ENCODE assay signal across 8 cellular contexts in the genomic region with DNA sequence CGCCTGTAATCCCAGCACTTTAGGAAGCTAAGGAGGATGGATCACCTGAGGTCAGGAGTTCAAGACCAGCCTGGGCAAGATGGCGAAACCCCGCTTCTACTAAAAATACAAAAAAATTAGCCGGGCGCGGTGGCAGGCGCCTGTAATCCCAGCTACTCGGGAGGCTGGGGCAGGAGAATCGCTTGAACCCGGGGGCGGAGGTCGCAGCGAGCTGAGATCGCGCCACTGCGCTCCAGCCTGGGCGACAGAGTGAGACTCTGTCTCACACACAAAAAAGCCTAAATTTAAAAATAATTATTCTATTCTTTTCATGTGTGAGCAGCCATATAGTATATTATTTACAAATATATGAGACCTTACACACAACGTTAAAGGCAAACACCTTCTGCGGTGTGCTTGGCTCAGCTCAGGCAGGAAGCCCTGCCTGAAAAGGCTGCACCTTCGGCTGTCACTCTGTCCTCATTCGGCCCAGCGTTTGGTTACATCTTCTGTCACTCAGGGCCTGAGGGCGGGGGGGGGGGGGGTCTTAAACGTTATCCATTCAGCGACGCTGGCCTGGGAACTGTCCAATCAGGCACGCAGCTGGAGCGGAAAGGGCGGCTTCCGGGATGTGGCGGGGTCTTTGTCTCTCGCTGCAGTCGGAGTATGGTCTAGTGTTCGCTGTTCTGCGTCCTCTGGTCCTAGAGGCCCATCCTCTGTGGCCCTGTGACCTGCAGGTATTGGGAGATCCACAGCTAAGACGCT. TPM values are rescaled to one million over a fixed set of nuclear protein-coding genes. Genes with fewer than 3 reads are reported as not detected.
DNase-seq lines count a peak whose midpoint lies in the region; ATAC-seq, FAIRE-seq and TF ChIP-seq lines count a peak whose summit lies in the region.
"Not testable (repeated sequence)": the region's sequence is repeated elsewhere in the genome, so short reads cannot be mapped to it uniquely, and the experiment has no call there.

A gene (plus strand): TSS at position 619 of the 744 bp plus-strand sequence. CDS start 19,076 bp downstream, outside the sequence.

- H3K4me1 ChIP-seq in effector memory CD4-positive, alpha-beta T cell (ENCODE audit: control insufficient read depth, insufficient read depth, low read length, poor library complexity, severe bottlenecking); liver (ENCODE audit: control insufficient read depth in 4 of 4, insufficient read depth in 4 of 4, low read length in 3 of 4); small intestine (ENCODE audit: control insufficient read depth in 2 of 2, insufficient read depth in 1 of 2, low read depth in 1 of 2, low read length in 1 of 2): not testable (repeated sequence)

- not testable (repeated sequence) for TF ChIP-seq RAD21 in liver (IDR thresholded peaks at IDR 0.05)

- DNase-seq in GF-D8 (lab: John Stamatoyannopoulos, UW) (peak; percentile 77), T-cell (peak; percentile 34 to 89 (median 76)), small intestine (peak; percentile 2), superior temporal gyrus (ENCODE audit: extremely low spot score) (peak; percentile 90)
- DNase-seq in activated T-helper 2 cell treated with anti-CD3 and anti-CD28 coated beads, Interferon-gamma antibody, Interleukin-2, Interleukin-4, amounts not matched to agents 10 μg/mL and 5 μg/mL and 100 μg/mL, durations not matched to agents 14 hours and 24 hours and 36 hours (ENCODE audit: low spot score): peak; percentile 9
- DNase-seq in effector memory CD4-positive, alpha-beta T cell: peak; percentile 43 to 75 (median 74)

- CTCF ChIA-PET in T-cell (lab: Charles Lee): interaction anchor here in 1 of 2 donors (0.8 kb wide), 1 partner anchor 38 kb away, joined by 5 read pairs; no protein-coding TSS in a partner anchor

- peak within 1 kb of the TSS; percentile 52 to 83 for H3K27ac Mint-ChIP-seq in T-cell
- not testable (repeated sequence) for H3K27ac Mint-ChIP-seq in activated T-helper 2 cell treated with anti-CD3 and anti-CD28 coated beads, Interferon-gamma antibody, Interleukin-2, Interleukin-4, amounts not matched to agents 10 μg/mL and 5 μg/mL and 100 μg/mL, durations not matched to agents 14 hours and 24 hours and 36 hours

- ATAC-seq in HG03354 (IDR thresholded peaks at IDR 0.05; ENCODE audit: poor library complexity, severe bottlenecking, unreplicated experiment) (peak; percentile 98), T-cell (replicated peaks in 1 of 4) (peak; percentile 94 to 99 (median 98))

- POLR2A ChIA-PET in T-cell (lab: Charles Lee): not testable (repeated sequence)

- H3K36me3 Mint-ChIP-seq in T-cell; activated T-helper 2 cell treated with anti-CD3 and anti-CD28 coated beads, Interferon-gamma antibody, Interleukin-2, Interleukin-4, amounts not matched to agents 10 μg/mL and 5 μg/mL and 100 μg/mL, durations not matched to agents 14 hours and 24 hours and 36 hours (ENCODE audit: low read depth): not testable (repeated sequence)

- not testable (repeated sequence) for H3K4me1 Mint-ChIP-seq in T-cell; activated T-helper 2 cell treated with anti-CD3 and anti-CD28 coated beads, Interferon-gamma antibody, Interleukin-2, Interleukin-4, amounts not matched to agents 10 μg/mL and 5 μg/mL and 100 μg/mL, durations not matched to agents 14 hours and 24 hours and 36 hours (ENCODE audit: low read depth)

- peak within 1 kb of the TSS; percentile 52 for H3K4me3 ChIP-seq in effector memory CD4-positive, alpha-beta T cell (ENCODE audit: insufficient read depth, low read depth, low read length, poor library complexity, severe bottlenecking)
- H3K4me3 ChIP-seq in liver (ENCODE audit: low read depth in 1 of 3, low read length in 3 of 3): peak within 1 kb of the TSS in 2 of 3 donors; percentile 5 to 34
- H3K4me3 ChIP-seq in small intestine (ENCODE audit: low read depth in 1 of 2, low read length in 2 of 2): peak within 1 kb of the TSS; percentile 2 to 48

- H3K27me3 Mint-ChIP-seq in T-cell; activated T-helper 2 cell treated with anti-CD3 and anti-CD28 coated beads, Interferon-gamma antibody, Interleukin-2, Interleukin-4, amounts not matched to agents 10 μg/mL and 5 μg/mL and 100 μg/mL, durations not matched to agents 14 hours and 24 hours and 36 hours (ENCODE audit: low read depth): not testable (repeated sequence)

- peak within 1 kb of the TSS; percentile 89 to 91 (median 90) for H3K4me3 Mint-ChIP-seq in T-cell
- peak within 1 kb of the TSS; percentile 60 for H3K4me3 Mint-ChIP-seq in activated T-helper 2 cell treated with anti-CD3 and anti-CD28 coated beads, Interferon-gamma antibody, Interleukin-2, Interleukin-4, amounts not matched to agents 10 μg/mL and 5 μg/mL and 100 μg/mL, durations not matched to agents 14 hours and 24 hours and 36 hours (ENCODE audit: low read depth)

- TF ChIP-seq CTCF in liver (IDR thresholded peaks at IDR 0.05; ENCODE audit: low read depth, low read length, missing input control): not testable (repeated sequence)

- H3K27me3 ChIP-seq in effector memory CD4-positive, alpha-beta T cell (replicated peaks; ENCODE audit: control insufficient read depth, insufficient read depth, low read length, poor library complexity, severe bottlenecking); liver (ENCODE audit: control insufficient read depth in 4 of 4, insufficient read depth in 4 of 4, low read length in 3 of 4); small intestine (ENCODE audit: control insufficient read depth in 2 of 2, insufficient read depth in 2 of 2, low read length in 2 of 2): not testable (repeated sequence)

- not testable (repeated sequence) for H3K36me3 ChIP-seq in effector memory CD4-positive, alpha-beta T cell (ENCODE audit: control insufficient read depth, insufficient read depth, low read length); liver (ENCODE audit: control insufficient read depth in 4 of 4, insufficient read depth in 3 of 4, low read depth in 1 of 4, low read length in 3 of 4); small intestine (ENCODE audit: control insufficient read depth in 2 of 2, insufficient read depth in 2 of 2, low read length in 2 of 2)

- not testable (repeated sequence) for H3K9me3 ChIP-seq in effector memory CD4-positive, alpha-beta T cell (ENCODE audit: control insufficient read depth, low read length); liver (ENCODE audit: control insufficient read depth in 4 of 4, low read length in 3 of 4); small intestine (ENCODE audit: control insufficient read depth, low read depth)

- intact Hi-C loops in activated T-helper 2 cell treated with anti-CD3 and anti-CD28 coated beads, Interferon-gamma antibody, Interleukin-2, Interleukin-4, amounts not matched to agents 10 μg/mL and 5 μg/mL and 100 μg/mL, durations not matched to agents 14 hours and 24 hours and 36 hours (cut with micrococcal nuclease): not testable (repeated sequence)

- H3K9me3 Mint-ChIP-seq in T-cell: not testable (repeated sequence)
- peaks cover 23% of the 10 kb centered on the region for H3K9me3 Mint-ChIP-seq in activated T-helper 2 cell treated with anti-CD3 and anti-CD28 coated beads, Interferon-gamma antibody, Interleukin-2, Interleukin-4, amounts not matched to agents 10 μg/mL and 5 μg/mL and 100 μg/mL, durations not matched to agents 14 hours and 24 hours and 36 hours

- not testable (repeated sequence) for H3K9ac ChIP-seq in liver (ENCODE audit: low read depth in 1 of 2, low read length in 2 of 2)

- FAIRE-seq in small intestine (lab: Jason Lieb, UNC): not testable (repeated sequence)

- H3K27ac ChIP-seq in effector memory CD4-positive, alpha-beta T cell (ENCODE audit: insufficient read depth, low read length, poor library complexity, severe bottlenecking); liver (ENCODE audit: low read depth in 1 of 2, low read length in 2 of 2); small intestine (ENCODE audit: low read depth in 1 of 2, low read length in 1 of 2): not testable (repeated sequence)

- WGBS in liver: 8% methylated on average over 36 of the region's 36 CpGs
- 5 to 44% (median 37%) methylated on average over 36 of the region's 36 CpGs for WGBS in small intestine, 3 donors

TF ChIP-seq in liver, 16 proteins besides CTCF, POLR2A, EP300 and RAD21:
- peak; percentile 13 for TF ChIP-seq SP1 (IDR thresholded peaks at IDR 0.05)
- TF ChIP-seq GABPA (IDR thresholded peaks at IDR 0.05 in 1 of 2, conservative IDR thresholded peaks at IDR 0.05 in 1 of 2): peak; percentile 46 to 66

RNA-seq across cellular contexts. Expression of the gene that starts here (rescaled TPM):
- 1 to 10 TPM in 1 of 5 donors, under 1 TPM in 4; 0.40 to 1.4 (median 0.79) TPM for total RNA-seq in T-cell
- total RNA-seq in activated T-helper 2 cell treated with anti-CD3 and anti-CD28 coated beads, Interferon-gamma antibody, Interleukin-2, Interleukin-4, amounts not matched to agents 10 μg/mL and 5 μg/mL and 100 μg/mL, durations not matched to agents 14 hours and 24 hours and 36 hours: 0.07 and 0.18 TPM in 2 replicates
- 1 to 10 TPM in 1 of 2 donors, under 1 TPM in 1; under 0.01 to 2.4 TPM for total RNA-seq in liver
- polyA plus RNA-seq in liver: under 1 TPM in 1 of 2 donors, not detected in 1; 0.01 TPM
- polyA plus RNA-seq in small intestine: under 1 TPM in 1 of 3 donors, not detected in 2; 0.28 TPM

Comparison
In these comparisons a context has a peak if more than half of its experiments do, and no peak if none do; other contexts are left out.
1. Peak in DNase-seq in activated T-helper 2 cell treated with anti-CD3 and anti-CD28 coated beads, Interferon-gamma antibody, Interleukin-2, Interleukin-4, amounts not matched to agents 10 μg/mL and 5 μg/mL and 100 μg/mL, durations not matched to agents 14 hours and 24 hours and 36 hours; RNA of the gene not detected or under 1 TPM.
2. Peak in DNase-seq and H3K4me3 ChIP-seq in small intestine; RNA of the gene not detected or under 1 TPM.
3. DNase-seq: peak in every context shown above with its lines; median percentile 90 in superior temporal gyrus; 77 in GF-D8; 76 in T-cell; 74 in effector memory CD4-positive, alpha-beta T cell; 9 in activated T-helper 2 cell treated with anti-CD3 and anti-CD28 coated beads, Interferon-gamma antibody, Interleukin-2, Interleukin-4, amounts not matched to agents 10 μg/mL and 5 μg/mL and 100 μg/mL, durations not matched to agents 14 hours and 24 hours and 36 hours; 2 in small intestine.